ENCODE assay signal across 1 cellular context in the genomic region with DNA sequence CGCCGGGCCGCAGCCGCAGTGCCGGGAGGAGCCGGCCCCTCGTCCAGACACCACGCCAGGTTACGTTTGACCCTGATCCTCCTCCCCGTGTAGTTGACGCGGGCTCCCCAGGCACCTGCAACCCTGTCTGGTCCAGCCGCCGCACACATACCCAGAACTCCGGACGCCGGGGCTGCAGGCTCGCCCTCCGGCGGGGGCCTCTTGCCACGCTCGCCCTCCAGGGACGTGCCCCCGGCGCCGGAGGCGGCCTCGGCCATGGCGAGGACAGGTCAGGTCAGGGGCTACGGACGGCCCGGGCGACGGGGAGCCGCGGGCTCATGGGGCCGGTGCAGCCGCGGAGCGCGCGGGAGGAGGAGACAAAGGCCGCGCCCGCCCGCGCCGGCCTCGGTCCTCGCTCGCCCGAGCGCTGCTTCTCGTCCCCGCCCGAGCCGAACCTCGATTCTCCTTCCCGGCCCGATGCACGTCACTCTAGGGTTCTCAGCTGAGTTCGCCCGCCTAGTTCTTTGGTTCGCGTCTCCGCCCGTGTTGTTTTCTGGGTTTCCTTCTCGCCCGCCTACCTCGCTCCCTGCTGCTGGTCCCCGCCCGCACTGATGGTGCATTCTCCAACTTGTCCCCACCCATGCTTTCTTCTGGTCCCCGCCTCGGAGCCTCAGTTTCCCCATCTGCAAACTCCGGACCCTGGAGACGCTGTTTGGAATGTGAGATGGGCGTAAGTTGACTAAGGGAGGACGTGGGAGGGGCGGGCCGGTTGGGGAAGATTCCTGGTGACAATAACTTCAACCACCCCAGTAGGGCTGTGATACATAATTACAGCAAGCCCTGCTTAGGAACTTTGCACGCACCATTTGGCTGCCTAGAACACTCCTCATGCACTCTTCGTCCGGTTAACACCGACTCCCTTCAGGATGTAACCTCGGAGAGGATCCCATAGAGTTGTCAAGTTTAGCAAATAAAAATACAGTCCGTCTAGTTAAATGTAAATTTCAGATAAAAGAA.
TF ChIP-seq lines count a peak whose summit lies in the region.

A gene with protein sequence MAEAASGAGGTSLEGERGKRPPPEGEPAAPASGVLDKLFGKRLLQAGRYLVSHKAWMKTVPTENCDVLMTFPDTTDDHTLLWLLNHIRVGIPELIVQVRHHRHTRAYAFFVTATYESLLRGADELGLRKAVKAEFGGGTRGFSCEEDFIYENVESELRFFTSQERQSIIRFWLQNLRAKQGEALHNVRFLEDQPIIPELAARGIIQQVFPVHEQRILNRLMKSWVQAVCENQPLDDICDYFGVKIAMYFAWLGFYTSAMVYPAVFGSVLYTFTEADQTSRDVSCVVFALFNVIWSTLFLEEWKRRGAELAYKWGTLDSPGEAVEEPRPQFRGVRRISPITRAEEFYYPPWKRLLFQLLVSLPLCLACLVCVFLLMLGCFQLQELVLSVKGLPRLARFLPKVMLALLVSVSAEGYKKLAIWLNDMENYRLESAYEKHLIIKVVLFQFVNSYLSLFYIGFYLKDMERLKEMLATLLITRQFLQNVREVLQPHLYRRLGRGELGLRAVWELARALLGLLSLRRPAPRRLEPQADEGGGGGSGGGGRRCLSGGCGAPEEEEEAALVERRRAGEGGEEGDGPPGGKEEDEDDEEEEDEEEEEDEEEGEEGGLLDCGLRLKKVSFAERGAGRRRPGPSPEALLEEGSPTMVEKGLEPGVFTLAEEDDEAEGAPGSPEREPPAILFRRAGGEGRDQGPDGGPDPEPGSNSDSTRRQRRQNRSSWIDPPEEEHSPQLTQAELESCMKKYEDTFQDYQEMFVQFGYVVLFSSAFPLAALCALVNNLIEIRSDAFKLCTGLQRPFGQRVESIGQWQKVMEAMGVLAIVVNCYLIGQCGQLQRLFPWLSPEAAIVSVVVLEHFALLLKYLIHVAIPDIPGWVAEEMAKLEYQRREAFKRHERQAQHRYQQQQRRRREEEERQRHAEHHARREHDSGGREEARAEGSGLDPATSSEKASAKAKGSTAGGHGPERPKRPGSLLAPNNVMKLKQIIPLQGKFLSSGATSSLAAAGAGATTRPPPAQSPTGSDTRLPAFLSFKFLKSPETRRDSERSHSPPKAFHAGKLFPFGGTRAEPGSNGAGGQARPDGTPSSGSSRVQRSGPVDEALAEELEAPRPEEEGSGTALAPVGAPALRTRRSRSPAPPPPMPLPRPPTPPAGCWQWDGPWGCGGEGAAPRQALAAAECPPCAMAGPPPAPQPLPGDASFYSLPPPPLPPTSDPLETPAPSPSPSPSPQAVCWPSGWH (minus strand): TSS at position 442 of the 996 bp plus-strand sequence. CDS start 185 bp downstream, at position 257.

TF ChIP-seq in HEK293, 187 proteins besides CTCF, POLR2A, EP300 and RAD21 (continued from another document):
- TF ChIP-seq, protein P1, sequence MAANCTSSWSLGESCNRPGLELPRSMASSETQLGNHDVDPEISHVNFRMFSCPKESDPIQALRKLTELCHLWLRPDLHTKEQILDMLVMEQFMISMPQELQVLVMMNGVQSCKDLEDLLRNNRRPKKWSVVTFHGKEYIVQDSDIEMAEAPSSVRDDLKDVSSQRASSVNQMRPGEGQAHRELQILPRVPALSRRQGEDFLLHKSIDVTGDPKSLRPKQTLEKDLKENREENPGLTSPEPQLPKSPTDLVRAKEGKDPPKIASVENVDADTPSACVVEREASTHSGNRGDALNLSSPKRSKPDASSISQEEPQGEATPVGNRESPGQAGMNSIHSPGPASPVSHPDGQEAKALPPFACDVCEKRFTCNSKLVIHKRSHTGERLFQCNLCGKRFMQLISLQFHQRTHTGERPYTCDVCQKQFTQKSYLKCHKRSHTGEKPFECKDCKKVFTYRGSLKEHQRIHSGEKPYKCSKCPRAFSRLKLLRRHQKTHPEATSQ (tag by site-specific recombination; IDR thresholded peaks at IDR 0.05), result peak; percentile 99
- peak; percentile 84 for TF ChIP-seq ZNF335 (tag by site-specific recombination; conservative IDR thresholded peaks at IDR 0.05)
- peak; percentile 97 for TF ChIP-seq ZBTB17 (tag by site-specific recombination; IDR thresholded peaks at IDR 0.05)
- TF ChIP-seq, protein P2, sequence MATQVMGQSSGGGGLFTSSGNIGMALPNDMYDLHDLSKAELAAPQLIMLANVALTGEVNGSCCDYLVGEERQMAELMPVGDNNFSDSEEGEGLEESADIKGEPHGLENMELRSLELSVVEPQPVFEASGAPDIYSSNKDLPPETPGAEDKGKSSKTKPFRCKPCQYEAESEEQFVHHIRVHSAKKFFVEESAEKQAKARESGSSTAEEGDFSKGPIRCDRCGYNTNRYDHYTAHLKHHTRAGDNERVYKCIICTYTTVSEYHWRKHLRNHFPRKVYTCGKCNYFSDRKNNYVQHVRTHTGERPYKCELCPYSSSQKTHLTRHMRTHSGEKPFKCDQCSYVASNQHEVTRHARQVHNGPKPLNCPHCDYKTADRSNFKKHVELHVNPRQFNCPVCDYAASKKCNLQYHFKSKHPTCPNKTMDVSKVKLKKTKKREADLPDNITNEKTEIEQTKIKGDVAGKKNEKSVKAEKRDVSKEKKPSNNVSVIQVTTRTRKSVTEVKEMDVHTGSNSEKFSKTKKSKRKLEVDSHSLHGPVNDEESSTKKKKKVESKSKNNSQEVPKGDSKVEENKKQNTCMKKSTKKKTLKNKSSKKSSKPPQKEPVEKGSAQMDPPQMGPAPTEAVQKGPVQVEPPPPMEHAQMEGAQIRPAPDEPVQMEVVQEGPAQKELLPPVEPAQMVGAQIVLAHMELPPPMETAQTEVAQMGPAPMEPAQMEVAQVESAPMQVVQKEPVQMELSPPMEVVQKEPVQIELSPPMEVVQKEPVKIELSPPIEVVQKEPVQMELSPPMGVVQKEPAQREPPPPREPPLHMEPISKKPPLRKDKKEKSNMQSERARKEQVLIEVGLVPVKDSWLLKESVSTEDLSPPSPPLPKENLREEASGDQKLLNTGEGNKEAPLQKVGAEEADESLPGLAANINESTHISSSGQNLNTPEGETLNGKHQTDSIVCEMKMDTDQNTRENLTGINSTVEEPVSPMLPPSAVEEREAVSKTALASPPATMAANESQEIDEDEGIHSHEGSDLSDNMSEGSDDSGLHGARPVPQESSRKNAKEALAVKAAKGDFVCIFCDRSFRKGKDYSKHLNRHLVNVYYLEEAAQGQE (tag by site-specific recombination; IDR thresholded peaks at IDR 0.05), result peak; percentile 80
- peak; percentile 97 for TF ChIP-seq BCL11B (tag by site-specific recombination; IDR thresholded peaks at IDR 0.05; ENCODE audit: low read depth)
- TF ChIP-seq, protein P3, sequence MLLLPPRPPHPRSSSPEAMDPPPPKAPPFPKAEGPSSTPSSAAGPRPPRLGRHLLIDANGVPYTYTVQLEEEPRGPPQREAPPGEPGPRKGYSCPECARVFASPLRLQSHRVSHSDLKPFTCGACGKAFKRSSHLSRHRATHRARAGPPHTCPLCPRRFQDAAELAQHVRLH (tag by site-specific recombination; IDR thresholded peaks at IDR 0.05), result peak; percentile 96
- TF ChIP-seq ZIC2 (tag by site-specific recombination; IDR thresholded peaks at IDR 0.05), result peak; percentile 79
- peak; percentile 75; the same call in 1 of the 2 replicates for TF ChIP-seq WT1 (tag by site-specific recombination; IDR thresholded peaks at IDR 0.05)
- TF ChIP-seq SP7 (tag by site-specific recombination; IDR thresholded peaks at IDR 0.05), result peak; percentile 97
- TF ChIP-seq, protein P4, sequence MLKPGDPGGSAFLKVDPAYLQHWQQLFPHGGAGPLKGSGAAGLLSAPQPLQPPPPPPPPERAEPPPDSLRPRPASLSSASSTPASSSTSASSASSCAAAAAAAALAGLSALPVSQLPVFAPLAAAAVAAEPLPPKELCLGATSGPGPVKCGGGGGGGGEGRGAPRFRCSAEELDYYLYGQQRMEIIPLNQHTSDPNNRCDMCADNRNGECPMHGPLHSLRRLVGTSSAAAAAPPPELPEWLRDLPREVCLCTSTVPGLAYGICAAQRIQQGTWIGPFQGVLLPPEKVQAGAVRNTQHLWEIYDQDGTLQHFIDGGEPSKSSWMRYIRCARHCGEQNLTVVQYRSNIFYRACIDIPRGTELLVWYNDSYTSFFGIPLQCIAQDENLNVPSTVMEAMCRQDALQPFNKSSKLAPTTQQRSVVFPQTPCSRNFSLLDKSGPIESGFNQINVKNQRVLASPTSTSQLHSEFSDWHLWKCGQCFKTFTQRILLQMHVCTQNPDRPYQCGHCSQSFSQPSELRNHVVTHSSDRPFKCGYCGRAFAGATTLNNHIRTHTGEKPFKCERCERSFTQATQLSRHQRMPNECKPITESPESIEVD (tag by site-specific recombination; IDR thresholded peaks at IDR 0.05), result peak; percentile 49; the same call in 1 of the 2 replicates
- TF ChIP-seq ZNF174 (tag by site-specific recombination; IDR thresholded peaks at IDR 0.05), result no peak
- TF ChIP-seq KLF8 (tag by site-specific recombination; IDR thresholded peaks at IDR 0.05), result peak; percentile 100
- TF ChIP-seq, protein P5, sequence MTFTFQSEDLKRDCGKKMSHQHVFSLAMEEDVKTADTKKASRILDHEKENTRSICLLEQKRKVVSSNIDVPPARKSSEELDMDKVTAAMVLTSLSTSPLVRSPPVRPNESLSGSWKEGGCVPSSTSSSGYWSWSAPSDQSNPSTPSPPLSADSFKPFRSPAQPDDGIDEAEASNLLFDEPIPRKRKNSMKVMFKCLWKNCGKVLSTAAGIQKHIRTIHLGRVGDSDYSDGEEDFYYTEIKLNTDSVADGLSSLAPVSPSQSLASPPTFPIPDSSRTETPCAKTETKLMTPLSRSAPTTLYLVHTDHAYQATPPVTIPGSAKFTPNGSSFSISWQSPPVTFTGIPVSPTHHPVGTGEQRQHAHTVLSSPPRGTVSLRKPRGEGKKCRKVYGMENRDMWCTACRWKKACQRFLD (tag by site-specific recombination; IDR thresholded peaks at IDR 0.05), result no peak
- TF ChIP-seq ZNF596 (tag by site-specific recombination; IDR thresholded peaks at IDR 0.05), result peak; percentile 94
- TF ChIP-seq, protein P6, sequence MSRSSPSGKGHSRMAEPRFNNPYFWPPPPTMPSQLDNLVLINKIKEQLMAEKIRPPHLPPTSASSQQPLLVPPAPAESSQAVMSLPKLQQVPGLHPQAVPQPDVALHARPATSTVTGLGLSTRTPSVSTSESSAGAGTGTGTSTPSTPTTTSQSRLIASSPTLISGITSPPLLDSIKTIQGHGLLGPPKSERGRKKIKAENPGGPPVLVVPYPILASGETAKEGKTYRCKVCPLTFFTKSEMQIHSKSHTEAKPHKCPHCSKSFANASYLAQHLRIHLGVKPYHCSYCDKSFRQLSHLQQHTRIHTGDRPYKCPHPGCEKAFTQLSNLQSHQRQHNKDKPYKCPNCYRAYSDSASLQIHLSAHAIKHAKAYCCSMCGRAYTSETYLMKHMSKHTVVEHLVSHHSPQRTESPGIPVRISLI (tag by site-specific recombination; IDR thresholded peaks at IDR 0.05), result no peak
